Comparison of ENCODE assay signal across 18 cellular contexts in genomic region chr5:73443725-73444498, GRCh38. TPM values are rescaled to one million over a fixed set of nuclear protein-coding genes. Genes with fewer than 3 reads are reported as not detected.
DNase-seq lines count a peak whose midpoint lies in the region; ATAC-seq, FAIRE-seq and TF ChIP-seq lines count a peak whose summit lies in the region.
"Had no signal": no experiment of that assay in that cellular context is flagged by ENCODE, and none has a peak within 500 bp of the region (broad histone marks: within the 10 kb centered on the region; RNA-seq: fewer than 3 reads in every experiment).

No MANE protein-coding gene starts in this region.

- no peaks in the 10 kb centered on the region for H3K36me3 Mint-ChIP-seq in WTC11
- peaks cover 0 to 17% (median 2%) of the 10 kb centered on the region in 3 donors for H3K36me3 Mint-ChIP-seq in naive thymus-derived CD8-positive, alpha-beta T cell

- peak; percentile 59 for ATAC-seq in WTC11
- no peak for ATAC-seq in HG03139 (IDR thresholded peaks at IDR 0.05; ENCODE audit: unreplicated experiment)
- ATAC-seq in naive thymus-derived CD8-positive, alpha-beta T cell, result no peak
- ATAC-seq in HG03469 (IDR thresholded peaks at IDR 0.05; ENCODE audit: unreplicated experiment), result no peak
- ATAC-seq: foreskin keratinocyte had no signal

- no peak overlapping the region for H3K27ac ChIP-seq in kidney (ENCODE audit: low read depth in 2 of 2, low read length in 2 of 2)
- H3K27ac ChIP-seq: foreskin keratinocyte had no signal

- TF ChIP-seq CTCF in AG04449 (IDR thresholded peaks at IDR 0.05; ENCODE audit: insufficient read depth, low read length, missing control alignments) (no peak), WTC11 (IDR thresholded peaks at IDR 0.05) (no peak), kidney (IDR thresholded peaks at IDR 0.05; ENCODE audit: borderline replicate concordance, extremely low read depth, insufficient read depth) (no peak)

- peak overlapping the region; percentile 82 for H3K4me3 ChIP-seq in AG04449 (ENCODE audit: low read depth, low read length)
- no peak overlapping the region for H3K4me3 ChIP-seq in kidney (ENCODE audit: low read length in 2 of 2)

- H3K27me3 Mint-ChIP-seq in WTC11 (ENCODE audit: low read depth), result peaks cover 93% of the 10 kb centered on the region
- peaks cover 44 to 79% (median 68%) of the 10 kb centered on the region in 5 donors for H3K27me3 Mint-ChIP-seq in naive thymus-derived CD8-positive, alpha-beta T cell

- TF ChIP-seq POLR2A in H54 (IDR thresholded peaks at IDR 0.05; ENCODE audit: low read depth, low read length), result 0 out of 2 replicates have a peak, but pooled peaks have one; percentile 1

- no peak for DNase-seq in AG04449 (ENCODE audit: low read depth, low spot score)
- no peak for DNase-seq in H54 (ENCODE audit: insufficient read length, low spot score)
- DNase-seq in WTC11 (ENCODE audit: low spot score), result peak; percentile 82
- peak; percentile 64 for DNase-seq in kidney
- DNase-seq in NCI-H774 (lab: John Stamatoyannopoulos, UW), result no peak
- no peak for DNase-seq in naive thymus-derived CD8-positive, alpha-beta T cell
- DNase-seq: activated CD4-positive, alpha-beta memory T cell treated with anti-CD3 and anti-CD28 coated beads, Interleukin-2, amount 10 ng/mL, durations not matched to agents 7 days and 5 days; BE2C; foreskin keratinocyte; GF-D8; NCI-H2171; OCI-M1; stimulated activated CD4-positive, alpha-beta T cell treated with anti-CD3 and anti-CD28 coated beads, Interleukin-4, amount 100 ng/mL, for 4 hours had no signal

- H3K4me3 Mint-ChIP-seq in WTC11, result peak overlapping the region; percentile 66
- H3K4me3 Mint-ChIP-seq in naive thymus-derived CD8-positive, alpha-beta T cell, result peak overlapping the region in 1 of 10 donors; percentile 41
- H3K4me3 Mint-ChIP-seq: activated CD4-positive, alpha-beta memory T cell treated with anti-CD3 and anti-CD28 coated beads, Interleukin-2, amount 10 ng/mL, durations not matched to agents 7 days and 5 days; dendritic cell treated with granulocyte-macrophage colony-stimulating factor and Interleukin-4, amounts not matched to agents 40 ng/mL and 50 ng/mL, for 4 days; stimulated activated naive CD8-positive, alpha-beta T cell treated with anti-CD3 and anti-CD28 coated beads, Interleukin-15, Interleukin-2, amounts not matched to agents 100 ng/mL and 50 ng/mL, for 24 hours; T-helper 1 cell treated with Interleukin-12 subunit alpha and Interleukin-12 subunit beta and Interleukin-4 antibody, amounts not matched to agents 30 μg/mL and 1 μg/mL, for 36 hours had no signal

- CTCF ChIA-PET in AG04449 (lab: Yijun Ruan, JAX), result interaction anchor here (0.8 to 5.3 kb wide), 10 partner anchors 24 to 360 kb away, joined by 3 to 39 read pairs (median 4); no protein-coding TSS in a partner anchor
- CTCF ChIA-PET in WTC11 (lab: Charles Lee), result interaction anchor here (0.7 to 1.7 kb wide), 8 partner anchors 11 to 210 kb away, joined by 3 to 6 read pairs (median 4); no protein-coding TSS in a partner anchor

- no peak for FAIRE-seq in H54 (lab: Jason Lieb, UNC)
- no peak for FAIRE-seq in kidney (lab: Jason Lieb, UNC)

- intact Hi-C loops in kidney (cut with DNase I), result loop anchor here (10.0 kb wide), 1 partner anchor 229 kb away; no protein-coding TSS in a partner anchor

- H3K27ac Mint-ChIP-seq in WTC11, result no peak overlapping the region
- peak overlapping the region in 1 of 10 donors; percentile 59 for H3K27ac Mint-ChIP-seq in naive thymus-derived CD8-positive, alpha-beta T cell
- H3K27ac Mint-ChIP-seq: activated CD4-positive, alpha-beta memory T cell treated with anti-CD3 and anti-CD28 coated beads, Interleukin-2, amount 10 ng/mL, durations not matched to agents 7 days and 5 days; dendritic cell treated with granulocyte-macrophage colony-stimulating factor and Interleukin-4, amounts not matched to agents 40 ng/mL and 50 ng/mL, for 4 days had no signal

- H3K9ac ChIP-seq in kidney (ENCODE audit: low read length in 2 of 2), result no peak overlapping the region

- H3K9me3 ChIP-seq in kidney (ENCODE audit: control insufficient read depth in 1 of 2, low read length in 2 of 2), result no peaks in the 10 kb centered on the region
- H3K9me3 ChIP-seq: BE2C had no signal

- POLR2A ChIA-PET in AG04449 (lab: Yijun Ruan, JAX), result interaction anchor here (0.7 to 2.7 kb wide), 11 partner anchors 15 to 488 kb away, joined by 3 to 12 read pairs (median 3); partner anchors contain the start of gene FCHO2
- POLR2A ChIA-PET in WTC11 (lab: Charles Lee), result no interaction called here
- POLR2A ChIA-PET in naive thymus-derived CD8-positive, alpha-beta T cell (lab: Charles Lee), result no interaction called here

- no peaks in the 10 kb centered on the region for H3K9me3 Mint-ChIP-seq in WTC11
- peaks cover 0 to 23% (median 6%) of the 10 kb centered on the region in 9 donors for H3K9me3 Mint-ChIP-seq in naive thymus-derived CD8-positive, alpha-beta T cell
- H3K9me3 Mint-ChIP-seq: activated CD4-positive, alpha-beta memory T cell treated with anti-CD3 and anti-CD28 coated beads, Interleukin-2, amount 10 ng/mL, durations not matched to agents 7 days and 5 days; dendritic cell treated with granulocyte-macrophage colony-stimulating factor and Interleukin-4, amounts not matched to agents 40 ng/mL and 50 ng/mL, for 4 days; stimulated activated naive CD8-positive, alpha-beta T cell treated with anti-CD3 and anti-CD28 coated beads, Interleukin-15, Interleukin-2, amounts not matched to agents 100 ng/mL and 50 ng/mL, for 24 hours had no signal

- peaks cover 43% of the 10 kb centered on the region for H3K4me1 Mint-ChIP-seq in WTC11
- peaks cover 4 to 12% (median 7%) of the 10 kb centered on the region in 4 donors for H3K4me1 Mint-ChIP-seq in naive thymus-derived CD8-positive, alpha-beta T cell

- peaks cover 0 to 3% of the 10 kb centered on the region in 2 donors for H3K4me1 ChIP-seq in kidney (ENCODE audit: control insufficient read depth in 1 of 2, insufficient read depth in 1 of 2, low read depth in 1 of 2, low read length in 2 of 2)
- H3K4me1 ChIP-seq: BE2C had no signal

- no peaks in the 10 kb centered on the region for H3K36me3 ChIP-seq in kidney (ENCODE audit: control insufficient read depth in 1 of 2, insufficient read depth in 2 of 2, low read length in 2 of 2)
- H3K36me3 ChIP-seq: BE2C had no signal

TF ChIP-seq in WTC11, 78 proteins besides CTCF, POLR2A, EP300 and RAD21 (continues in another document):
- TF ChIP-seq IRF1 (CRISPR knock-in tag; IDR thresholded peaks at IDR 0.05), result no peak
- TF ChIP-seq SP1 (CRISPR knock-in tag; conservative IDR thresholded peaks at IDR 0.05), result 0 out of 2 replicates have a peak, but pooled peaks have one; percentile 39
- 0 out of 2 replicates have a peak, but pooled peaks have one; percentile 64 for TF ChIP-seq ETV6 (CRISPR knock-in tag; IDR thresholded peaks at IDR 0.05)
- no peak for TF ChIP-seq FOXJ3 (CRISPR knock-in tag; IDR thresholded peaks at IDR 0.05; ENCODE audit: borderline replicate concordance)
- no peak for TF ChIP-seq IRF2 (CRISPR knock-in tag; IDR thresholded peaks at IDR 0.05; ENCODE audit: borderline replicate concordance, low read depth)
- TF ChIP-seq ATF3 (CRISPR knock-in tag; conservative IDR thresholded peaks at IDR 0.05), result no peak
- no peak for TF ChIP-seq JAZF1 (CRISPR knock-in tag; IDR thresholded peaks at IDR 0.05)
- TF ChIP-seq OVOL2 (CRISPR knock-in tag; IDR thresholded peaks at IDR 0.05; ENCODE audit: borderline replicate concordance), result no peak
- TF ChIP-seq JUN (CRISPR knock-in tag; IDR thresholded peaks at IDR 0.05), result no peak

RNA-seq across cellular contexts. Expression of gene FOXD1, which starts 4.7 kb away (rescaled TPM):
- total RNA-seq in WTC11 (2021) (7.0 to 10.3 TPM (median 7.9 TPM) in 3 replicates), kidney (5.9 TPM)
- 2.5 TPM for polyA plus RNA-seq in kidney (ENCODE audit: insufficient read depth, low read depth, low replicate concordance)
- total RNA-seq in naive thymus-derived CD8-positive, alpha-beta T cell, result not detected
- polyA plus RNA-seq in naive thymus-derived CD8-positive, alpha-beta T cell, result not detected

RNA-seq across cellular contexts. Expression of gene BTF3, which starts 54.3 kb away (rescaled TPM):
- 736 to 764 TPM (median 736 TPM) in 3 replicates for total RNA-seq in WTC11 (2021)
- 446 TPM for total RNA-seq in kidney
- polyA plus RNA-seq in kidney (ENCODE audit: insufficient read depth, low read depth, low replicate concordance), result 526 TPM
- 100 to 1,000 TPM; 697 to 751 TPM for total RNA-seq in naive thymus-derived CD8-positive, alpha-beta T cell
- polyA plus RNA-seq in naive thymus-derived CD8-positive, alpha-beta T cell, result 100 to 1,000 TPM; 812 to 913 (median 878) TPM

Comparison
In these comparisons a context has a peak if more than half of its experiments do, and no peak if none do; other contexts are left out.
1. DNase-seq: peak in WTC11 (single experiment) and kidney (single experiment); none in AG04449 (single experiment), H54 (single experiment), NCI-H774 (single experiment) and naive thymus-derived CD8-positive, alpha-beta T cell (0 of 10).